In the genomic region with DNA sequence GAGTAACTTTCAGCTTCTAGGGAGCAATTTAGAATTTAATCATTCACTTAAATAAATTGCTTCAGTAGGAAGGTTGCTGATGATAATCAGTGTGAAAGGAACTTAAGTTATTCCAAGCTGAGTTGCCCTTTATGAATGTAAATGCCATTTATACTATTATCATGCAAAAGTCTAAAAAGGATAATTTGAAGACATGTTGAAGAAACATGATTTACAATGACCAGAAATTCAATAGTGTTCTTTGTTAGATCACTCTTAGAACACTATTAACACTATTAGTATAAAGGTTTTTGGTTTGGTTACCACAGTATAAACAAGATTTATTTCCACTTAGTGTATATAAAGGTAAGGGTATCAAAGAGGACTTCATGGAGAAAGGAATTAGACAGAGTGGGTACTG, we compare ENCODE assay signal across 8 cellular contexts. TPM values are rescaled to one million over a fixed set of nuclear protein-coding genes. Genes with fewer than 3 reads are reported as not detected.
"Had no signal": no experiment of that assay in that cellular context is flagged by ENCODE, and none has a peak within 500 bp of the region (broad histone marks: within the 10 kb centered on the region; RNA-seq: fewer than 3 reads in every experiment).

No MANE protein-coding gene starts in this region.

- DNase-seq: KG1 had no signal

- H3K4me2 ChIP-seq: KMS-11 had no signal

- FAIRE-seq: HepG2, HTR-8/SVneo, K562 had no signal

- H3K9ac ChIP-seq: KMS-11 had no signal

- H3K27ac ChIP-seq: HL-60, KMS-11 had no signal

- H3K4me3 ChIP-seq: K562 had no signal

- ATAC-seq: HepG2, K562 had no signal

RNA-seq across cellular contexts. Expression of a gene that starts 1.6 kb away (rescaled TPM):
- total RNA-seq: HepG2, HT-29, K562 had no signal
- polyA plus RNA-seq: HepG2, IgD-negative memory B cell, K562 had no signal

RNA-seq across cellular contexts. Expression of a gene that starts 7.1 kb away (rescaled TPM):
- total RNA-seq: HepG2, HT-29, K562 had no signal
- polyA plus RNA-seq: HepG2, IgD-negative memory B cell, K562 had no signal
